ENCODE assay signal across 16 cellular contexts in genomic region chr22:37130031-37130430, GRCh38. TPM values are rescaled to one million over a fixed set of nuclear protein-coding genes. Genes with fewer than 3 reads are reported as not detected.
A peak's percentile ranks its signal among the peaks of the same experiment; 100 is the strongest.
DNase-seq lines count a peak whose midpoint lies in the region; ATAC-seq lines count a peak whose summit lies in the region.
"Had no signal": no experiment of that assay in that cellular context is flagged by ENCODE, and none has a peak within 500 bp of the region (broad histone marks: within the 10 kb centered on the region; RNA-seq: fewer than 3 reads in every experiment).

No MANE protein-coding gene starts in this region.

- no peak for DNase-seq in activated naive CD4-positive, alpha-beta T cell treated with anti-CD3 and anti-CD28 coated beads, Interleukin-2, amount 50 U/mL, for 16 hours
- no peak for DNase-seq in activated CD4-positive, alpha-beta memory T cell treated with anti-CD3 and anti-CD28 coated beads, Interleukin-2, amount 10 ng/mL, durations not matched to agents 7 days and 5 days
- no peak for DNase-seq in effector memory CD8-positive, alpha-beta T cell
- DNase-seq in stimulated activated effector memory CD8-positive, alpha-beta T cell treated with anti-CD3 and anti-CD28 coated beads, Interleukin-12 subunit alpha, Interleukin-12 subunit beta, amount 100 ng/mL, for 72 hours (ENCODE audit: low spot score in 2 of 2): no peak
- DNase-seq in stimulated activated CD4-positive, alpha-beta T cell treated with anti-CD3 and anti-CD28 coated beads, Interleukin-15, amount 100 ng/mL, for 24 hours: no peak
- DNase-seq in head of caudate nucleus (no peak), hippocampal formation (lab: John Stamatoyannopoulos, UW) (no peak)
- DNase-seq: BE2C, COR-L47, NCI-H1092, NCI-H1694, NCI-H2107, NCI-H446 had no signal

- H3K4me1 Mint-ChIP-seq in activated naive CD4-positive, alpha-beta T cell treated with anti-CD3 and anti-CD28 coated beads, Interleukin-2, amount 50 U/mL, for 24 hours: peaks cover 8% of the 10 kb centered on the region
- H3K4me1 Mint-ChIP-seq in activated CD4-positive, alpha-beta memory T cell treated with anti-CD3 and anti-CD28 coated beads, Interleukin-2, amount 10 ng/mL, durations not matched to agents 7 days and 5 days: peaks cover 45% of the 10 kb centered on the region
- peaks cover 30 to 34% of the 10 kb centered on the region in 2 donors for H3K4me1 Mint-ChIP-seq in effector memory CD8-positive, alpha-beta T cell (ENCODE audit: low read depth in 2 of 2)
- H3K4me1 Mint-ChIP-seq in stimulated activated effector memory CD8-positive, alpha-beta T cell treated with anti-CD3 and anti-CD28 coated beads, Interleukin-12 subunit alpha, Interleukin-12 subunit beta, amount 100 ng/mL, for 72 hours: peaks cover 71% of the 10 kb centered on the region

- H3K27ac Mint-ChIP-seq in activated naive CD4-positive, alpha-beta T cell treated with anti-CD3 and anti-CD28 coated beads, Interleukin-2, amount 50 U/mL, for 24 hours: peak overlapping the region; percentile 41
- H3K27ac Mint-ChIP-seq in activated CD4-positive, alpha-beta memory T cell treated with anti-CD3 and anti-CD28 coated beads, Interleukin-2, amount 10 ng/mL, durations not matched to agents 7 days and 5 days: peak overlapping the region; percentile 21
- peak overlapping the region; percentile 30 to 54 for H3K27ac Mint-ChIP-seq in effector memory CD8-positive, alpha-beta T cell
- H3K27ac Mint-ChIP-seq in stimulated activated effector memory CD8-positive, alpha-beta T cell treated with anti-CD3 and anti-CD28 coated beads, Interleukin-12 subunit alpha, Interleukin-12 subunit beta, amount 100 ng/mL, for 72 hours: peak overlapping the region; percentile 89

- no peaks in the 10 kb centered on the region for H3K9me3 Mint-ChIP-seq in activated naive CD4-positive, alpha-beta T cell treated with anti-CD3 and anti-CD28 coated beads, Interleukin-2, amount 50 U/mL, for 24 hours
- H3K9me3 Mint-ChIP-seq in activated CD4-positive, alpha-beta memory T cell treated with anti-CD3 and anti-CD28 coated beads, Interleukin-2, amount 10 ng/mL, durations not matched to agents 7 days and 5 days: no peaks in the 10 kb centered on the region
- H3K9me3 Mint-ChIP-seq in effector memory CD8-positive, alpha-beta T cell: no peaks in the 10 kb centered on the region
- no peaks in the 10 kb centered on the region for H3K9me3 Mint-ChIP-seq in stimulated activated effector memory CD8-positive, alpha-beta T cell treated with anti-CD3 and anti-CD28 coated beads, Interleukin-12 subunit alpha, Interleukin-12 subunit beta, amount 100 ng/mL, for 72 hours

- H3K27me3 Mint-ChIP-seq in activated naive CD4-positive, alpha-beta T cell treated with anti-CD3 and anti-CD28 coated beads, Interleukin-2, amount 50 U/mL, for 24 hours: no peaks in the 10 kb centered on the region
- H3K27me3 Mint-ChIP-seq in activated CD4-positive, alpha-beta memory T cell treated with anti-CD3 and anti-CD28 coated beads, Interleukin-2, amount 10 ng/mL, durations not matched to agents 7 days and 5 days: no peaks in the 10 kb centered on the region
- H3K27me3 Mint-ChIP-seq in effector memory CD8-positive, alpha-beta T cell: no peaks in the 10 kb centered on the region

- CTCF ChIA-PET in activated CD4-positive, alpha-beta memory T cell treated with anti-CD3 and anti-CD28 coated beads, Interleukin-2, amount 10 ng/mL, durations not matched to agents 7 days and 5 days (lab: Charles Lee): no interaction called here

- ATAC-seq in effector memory CD8-positive, alpha-beta T cell (replicated peaks): no peak
- no peak for ATAC-seq in stimulated activated effector memory CD8-positive, alpha-beta T cell treated with anti-CD3 and anti-CD28 coated beads, Interleukin-12 subunit alpha, Interleukin-12 subunit beta, amount 100 ng/mL, for 72 hours
- ATAC-seq: HepG2 had no signal

- POLR2A ChIA-PET in activated CD4-positive, alpha-beta memory T cell treated with anti-CD3 and anti-CD28 coated beads, Interleukin-2, amount 10 ng/mL, durations not matched to agents 7 days and 5 days (lab: Charles Lee): interaction anchor here (0.8 to 25.9 kb wide), 4 partner anchors 1 to 49 kb away, joined by 3 to 502 read pairs (median 348); partner anchors contain the start of gene IL2RB

- H3K36me3 Mint-ChIP-seq in activated naive CD4-positive, alpha-beta T cell treated with anti-CD3 and anti-CD28 coated beads, Interleukin-2, amount 50 U/mL, for 24 hours: peaks cover 9% of the 10 kb centered on the region
- peaks cover 84% of the 10 kb centered on the region for H3K36me3 Mint-ChIP-seq in activated CD4-positive, alpha-beta memory T cell treated with anti-CD3 and anti-CD28 coated beads, Interleukin-2, amount 10 ng/mL, durations not matched to agents 7 days and 5 days (ENCODE audit: low read depth)
- H3K36me3 Mint-ChIP-seq in effector memory CD8-positive, alpha-beta T cell (ENCODE audit: insufficient read depth): peaks cover 73% of the 10 kb centered on the region
- peaks cover 100% of the 10 kb centered on the region for H3K36me3 Mint-ChIP-seq in stimulated activated effector memory CD8-positive, alpha-beta T cell treated with anti-CD3 and anti-CD28 coated beads, Interleukin-12 subunit alpha, Interleukin-12 subunit beta, amount 100 ng/mL, for 72 hours

- no peak overlapping the region for H3K4me3 Mint-ChIP-seq in activated naive CD4-positive, alpha-beta T cell treated with anti-CD3 and anti-CD28 coated beads, Interleukin-2, amount 50 U/mL, for 24 hours
- no peak overlapping the region for H3K4me3 Mint-ChIP-seq in activated CD4-positive, alpha-beta memory T cell treated with anti-CD3 and anti-CD28 coated beads, Interleukin-2, amount 10 ng/mL, durations not matched to agents 7 days and 5 days
- no peak overlapping the region for H3K4me3 Mint-ChIP-seq in effector memory CD8-positive, alpha-beta T cell
- no peak overlapping the region for H3K4me3 Mint-ChIP-seq in stimulated activated effector memory CD8-positive, alpha-beta T cell treated with anti-CD3 and anti-CD28 coated beads, Interleukin-12 subunit alpha, Interleukin-12 subunit beta, amount 100 ng/mL, for 72 hours

- intact Hi-C loops in head of caudate nucleus (cut with DNase I): no loop called here

RNA-seq across cellular contexts. Expression of gene IL2RB, which starts 19.7 kb away (rescaled TPM):
- 100 to 1,000 TPM; 320 to 323 TPM for total RNA-seq in activated CD4-positive, alpha-beta memory T cell treated with anti-CD3 and anti-CD28 coated beads, Interleukin-2, amount 10 ng/mL, durations not matched to agents 7 days and 5 days
- total RNA-seq: HepG2, MCF 10A had no signal

RNA-seq across cellular contexts. Expression of gene TMPRSS6, which starts 20.5 kb away (rescaled TPM):
- 10 to 100 TPM; 14.0 to 14.7 TPM for total RNA-seq in activated CD4-positive, alpha-beta memory T cell treated with anti-CD3 and anti-CD28 coated beads, Interleukin-2, amount 10 ng/mL, durations not matched to agents 7 days and 5 days
- total RNA-seq: MCF 10A had no signal

RNA-seq across cellular contexts. Expression of gene C1QTNF6, which starts 58.0 kb away (rescaled TPM):
- total RNA-seq in activated CD4-positive, alpha-beta memory T cell treated with anti-CD3 and anti-CD28 coated beads, Interleukin-2, amount 10 ng/mL, durations not matched to agents 7 days and 5 days: 10 to 100 TPM; 10.2 to 10.3 TPM

Comparison
In these comparisons a context has a peak if more than half of its experiments do, and no peak if none do; other contexts are left out.
1. H3K27ac Mint-ChIP-seq: peak in every context shown above with its lines; median percentile 89 in stimulated activated effector memory CD8-positive, alpha-beta T cell treated with anti-CD3 and anti-CD28 coated beads, Interleukin-12 subunit alpha, Interleukin-12 subunit beta, amount 100 ng/mL, for 72 hours; 42 in effector memory CD8-positive, alpha-beta T cell; 41 in activated naive CD4-positive, alpha-beta T cell treated with anti-CD3 and anti-CD28 coated beads, Interleukin-2, amount 50 U/mL, for 24 hours; 21 in activated CD4-positive, alpha-beta memory T cell treated with anti-CD3 and anti-CD28 coated beads, Interleukin-2, amount 10 ng/mL, durations not matched to agents 7 days and 5 days.